In the genomic region with DNA sequence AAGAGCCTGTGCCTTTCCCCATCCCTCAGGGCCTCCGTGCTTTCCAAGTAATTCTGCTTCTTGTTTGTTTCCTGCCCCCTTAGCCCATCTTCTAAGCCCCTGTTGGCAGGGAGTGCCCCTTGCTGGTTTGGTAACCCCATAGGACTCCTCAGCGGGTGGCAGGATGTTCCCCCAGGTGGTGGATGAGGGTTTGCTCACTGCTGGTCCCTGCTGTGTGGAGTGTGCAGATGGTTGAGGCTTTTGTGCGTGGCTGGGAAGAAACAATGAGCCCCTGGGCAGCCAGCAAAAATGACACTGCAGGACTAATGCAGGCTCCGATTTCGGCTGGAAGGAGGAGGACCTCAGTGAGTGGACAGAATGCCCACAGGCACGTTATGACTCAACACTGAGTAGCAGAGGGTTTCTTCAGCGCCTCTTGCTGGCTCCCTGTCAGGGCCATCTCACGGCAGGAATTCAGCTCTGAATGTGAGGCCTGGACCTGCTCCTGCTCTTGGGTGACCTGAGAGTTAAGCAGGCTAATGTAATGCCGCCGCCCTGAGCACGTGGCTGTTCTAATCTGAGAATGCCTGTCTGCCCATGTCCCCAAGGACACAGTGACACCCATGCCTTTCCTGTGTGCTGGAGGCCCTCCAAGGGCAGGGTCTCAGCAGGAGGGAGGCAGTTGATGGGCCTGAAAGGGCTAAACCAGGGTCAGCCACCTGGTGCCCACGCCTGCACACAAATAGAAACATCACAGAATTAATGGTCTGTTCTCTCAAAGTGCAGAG, we compare ENCODE assay signal across 8 cellular contexts. TPM values are rescaled to one million over a fixed set of nuclear protein-coding genes. Genes with fewer than 3 reads are reported as not detected.
DNase-seq lines count a peak whose midpoint lies in the region; ATAC-seq and TF ChIP-seq lines count a peak whose summit lies in the region.

No MANE protein-coding gene starts in this region.

- H3K36me3 ChIP-seq in A673 (ENCODE audit: insufficient read depth, low read length, poor library complexity, severe bottlenecking) (peaks cover 29% of the 10 kb centered on the region), ascending aorta (peaks cover 31 to 33% of the 10 kb centered on the region in 2 donors), tibial nerve (peaks cover 0 to 36% (median 12%) of the 10 kb centered on the region in 3 donors)

- no peak for TF ChIP-seq EP300 in tibial nerve (IDR thresholded peaks at IDR 0.05)

- TF ChIP-seq CTCF in A673 (conservative IDR thresholded peaks at IDR 0.05; ENCODE audit: low read depth, low read length) (no peak), ascending aorta (IDR thresholded peaks at IDR 0.05) (peak in 1 of 3 experiments; percentile 7), tibial nerve (IDR thresholded peaks at IDR 0.05) (no peak)

- no peaks in the 10 kb centered on the region for H3K9me3 ChIP-seq in A673 (ENCODE audit: low read depth, low read length, poor library complexity, severe bottlenecking)
- H3K9me3 ChIP-seq in ascending aorta = no peaks in the 10 kb centered on the region
- no peaks in the 10 kb centered on the region for H3K9me3 ChIP-seq in tibial nerve

- H3K27ac ChIP-seq in A673 (ENCODE audit: low read depth, low read length, poor library complexity, severe bottlenecking) (peak overlapping the region; percentile 39), ascending aorta (peak overlapping the region; percentile 74 to 88), tibial nerve (peak overlapping the region in 2 of 4 donors; percentile 68 to 85)

- H3K4me3 ChIP-seq in A673 (ENCODE audit: low read depth, low read length, poor library complexity, severe bottlenecking) (no peak overlapping the region), ascending aorta (peak overlapping the region; percentile 20 to 36), tibial nerve (no peak overlapping the region)

- intact Hi-C loops in A673 (cut with micrococcal nuclease; ENCODE audit: unreplicated experiment) (no loop called here), ascending aorta (cut with DNase I) (no loop called here)

- ATAC-seq in HG02610 (IDR thresholded peaks at IDR 0.05; ENCODE audit: unreplicated experiment) = no peak

- DNase-seq in A673 (ENCODE audit: low spot score) (peak; percentile 67), HS-5 (ENCODE audit: low read depth) (peak; percentile 88), ascending aorta (ENCODE audit: low spot score in 2 of 2) (peak; percentile 23 to 91), iris pigment epithelial cell (ENCODE audit: low read depth) (peak; percentile 97), tibial nerve (ENCODE audit: low spot score in 2 of 2) (peak; percentile 48 to 51), NCI-H1694 treated with DMSO at 0.1 percent for 48 hours (lab: John Stamatoyannopoulos, UW) (no peak)
- no peak for DNase-seq in activated T-cell treated with anti-CD3 and anti-CD28 coated beads, Interleukin-2, amount 50 U/mL, for 1 hour

- POLR2A ChIA-PET in A673 (lab: Charles Lee; ENCODE audit: low non-redundant PET) = no interaction called here

- TF ChIP-seq POLR2A in tibial nerve (IDR thresholded peaks at IDR 0.05) = no peak

- H3K4me1 ChIP-seq in A673 (ENCODE audit: insufficient read depth, low read length, poor library complexity, severe bottlenecking) (peaks cover 34% of the 10 kb centered on the region), ascending aorta (peaks cover 11 to 52% of the 10 kb centered on the region in 2 donors), tibial nerve (peaks cover 0 to 60% (median 29%) of the 10 kb centered on the region in 4 donors)

- WGBS in tibial nerve, 2 donors = 29 to 31% methylated on average over 12 of the region's 12 CpGs

- BruUV-seq in A673 (replicated peaks; lab: Mats Ljungman, UMichigan) = no TSS peak

- CTCF ChIA-PET in A673 (lab: Charles Lee) = no interaction called here

- H3K27me3 ChIP-seq in A673 (replicated peaks; ENCODE audit: insufficient read depth, low read depth, low read length, poor library complexity) (no peaks in the 10 kb centered on the region), ascending aorta (no peaks in the 10 kb centered on the region), tibial nerve (no peaks in the 10 kb centered on the region)

RNA-seq across cellular contexts. Expression of gene BAG3, which starts 16.6 kb away (rescaled TPM):
- total RNA-seq in A673 (2021) = 56.5 and 57.6 TPM in 2 replicates
- 88.0 TPM for total RNA-seq in ascending aorta
- total RNA-seq in tibial nerve = 10 to 100 TPM; 23.8 to 38.4 (median 32.0) TPM

RNA-seq across cellular contexts. Expression of gene INPP5F, which starts 58.1 kb away (rescaled TPM):
- total RNA-seq in A673 (2021) (20.0 and 22.0 TPM in 2 replicates), ascending aorta (5.1 TPM), tibial nerve (10 to 100 TPM; 22.7 to 39.8 (median 36.4) TPM)

Comparison
In these comparisons a context has a peak if more than half of its experiments do, and no peak if none do; other contexts are left out.
1. DNase-seq: peak in A673 (single experiment), HS-5 (single experiment), ascending aorta (2 of 2), iris pigment epithelial cell (single experiment) and tibial nerve (2 of 2); none in activated T-cell treated with anti-CD3 and anti-CD28 coated beads, Interleukin-2, amount 50 U/mL, for 1 hour (single experiment) and NCI-H1694 treated with DMSO at 0.1 percent for 48 hours (single experiment).
2. H3K4me3 ChIP-seq: peak in ascending aorta (2 of 2); none in A673 (single experiment) and tibial nerve (0 of 4).